Comparison of ENCODE assay signal across 16 cellular contexts in the genomic region with DNA sequence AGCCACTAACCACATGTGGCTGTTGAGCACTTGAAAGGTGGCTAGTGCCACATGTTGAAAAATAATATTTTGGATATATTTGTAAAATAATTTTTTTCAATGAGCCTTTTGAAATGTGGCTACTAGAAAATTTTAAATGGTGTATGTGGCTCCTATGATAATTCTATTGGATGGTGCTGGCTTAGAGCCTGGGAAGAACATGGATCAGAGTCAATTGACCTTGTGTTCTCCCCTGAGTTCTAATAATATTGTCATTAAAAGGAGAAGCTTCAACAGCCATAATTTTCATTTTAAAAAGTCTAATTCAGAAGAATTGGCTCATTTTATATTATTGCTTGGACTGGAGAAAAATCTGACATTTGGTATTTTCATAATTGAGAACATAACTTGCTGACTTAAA.
DNase-seq lines count a peak whose midpoint lies in the region; ATAC-seq, FAIRE-seq and TF ChIP-seq lines count a peak whose summit lies in the region.
"Had no signal": no experiment of that assay in that cellular context is flagged by ENCODE, and none has a peak within 500 bp of the region (broad histone marks: within the 10 kb centered on the region; RNA-seq: fewer than 3 reads in every experiment).

No MANE protein-coding gene starts in this region.

- in situ Hi-C loops in GM23248 (cut with MboI) = no loop called here

- no peaks in the 10 kb centered on the region for H3K9me2 ChIP-seq in GM23248 (ENCODE audit: insufficient read depth)

- no peak for DNase-seq in GM23248
- DNase-seq in astrocyte (ENCODE audit: low read depth) = no peak
- no peak for DNase-seq in osteoblast (ENCODE audit: insufficient read length, low spot score, missing footprints)
- DNase-seq in smooth muscle cell (lab: John Stamatoyannopoulos, UW; ENCODE audit: unreplicated experiment) = no peak
- no peak for DNase-seq in NCI-H526 treated with DMSO at 0.1 percent for 48 hours (lab: John Stamatoyannopoulos, UW)
- DNase-seq in activated CD4-positive, CD25-positive, alpha-beta regulatory T cell (lab: John Stamatoyannopoulos, UW) = no peak
- DNase-seq in mucosa of descending colon = no peak
- DNase-seq: BE2C; CD4-positive, alpha-beta memory T cell; DMS79 had no signal

- no peak for ATAC-seq in mucosa of descending colon
- ATAC-seq: HepG2, K562 had no signal

- peaks cover 34% of the 10 kb centered on the region for H3K4me1 Mint-ChIP-seq in astrocyte (ENCODE audit: low read depth, unreplicated experiment)

- intact Hi-C loops in mucosa of descending colon (cut with DNase I, micrococcal nuclease) = no loop called here

- H3K9me3 ChIP-seq in GM23248 (ENCODE audit: low read depth) (no peaks in the 10 kb centered on the region), astrocyte (ENCODE audit: insufficient read depth, low read depth, low read length) (no peaks in the 10 kb centered on the region), osteoblast (ENCODE audit: low read depth, low read length) (no peaks in the 10 kb centered on the region), smooth muscle cell (replicated peaks; ENCODE audit: low read depth) (no peaks in the 10 kb centered on the region), mucosa of descending colon (no peaks in the 10 kb centered on the region)
- H3K9me3 ChIP-seq: BE2C had no signal

- no peak overlapping the region for H3K27ac Mint-ChIP-seq in astrocyte (ENCODE audit: unreplicated experiment)

- H3K27me3 Mint-ChIP-seq in astrocyte (ENCODE audit: low read depth, unreplicated experiment) = no peaks in the 10 kb centered on the region
- H3K27me3 Mint-ChIP-seq: CD4-positive, alpha-beta memory T cell had no signal

- no peaks in the 10 kb centered on the region for H3K9me3 Mint-ChIP-seq in astrocyte (ENCODE audit: unreplicated experiment)

- no peak overlapping the region for H2AFZ ChIP-seq in GM23248
- H2AFZ ChIP-seq in astrocyte (ENCODE audit: low read depth, low read length) = no peak overlapping the region
- H2AFZ ChIP-seq in osteoblast (ENCODE audit: low read length) = no peak overlapping the region
- no peak overlapping the region for H2AFZ ChIP-seq in smooth muscle cell (ENCODE audit: low read depth)

- TF ChIP-seq CTCF in astrocyte (IDR thresholded peaks at IDR 0.05; ENCODE audit: insufficient read depth, low read depth, low read length) = no peak
- TF ChIP-seq CTCF in osteoblast (IDR thresholded peaks at IDR 0.05; ENCODE audit: extremely low read depth, low read depth, low read length) = no peak
- no peak for TF ChIP-seq CTCF in smooth muscle cell (IDR thresholded peaks at IDR 0.05; ENCODE audit: borderline replicate concordance, insufficient read depth, poor library complexity, severe bottlenecking)
- no peak for TF ChIP-seq CTCF in mucosa of descending colon (IDR thresholded peaks at IDR 0.05)

- H3K27me3 ChIP-seq in GM23248 (replicated peaks; ENCODE audit: insufficient read depth) (no peaks in the 10 kb centered on the region), astrocyte (ENCODE audit: insufficient read depth, low read length) (no peaks in the 10 kb centered on the region), osteoblast (ENCODE audit: insufficient read depth, low read length) (no peaks in the 10 kb centered on the region), smooth muscle cell (ENCODE audit: low read depth) (no peaks in the 10 kb centered on the region)
- H3K27me3 ChIP-seq: BE2C had no signal

- peak overlapping the region; percentile 23 for H3K4me2 ChIP-seq in GM23248 (ENCODE audit: unreplicated experiment)
- H3K4me2 ChIP-seq in astrocyte (ENCODE audit: low read length) = peak overlapping the region; percentile 66
- peak overlapping the region; percentile 24 for H3K4me2 ChIP-seq in osteoblast (ENCODE audit: insufficient read depth, low read length)
- peak overlapping the region; percentile 20 for H3K4me2 ChIP-seq in smooth muscle cell

- H3K27ac ChIP-seq in GM23248 (peak overlapping the region; percentile 31), astrocyte (ENCODE audit: low read depth, low read length) (peak overlapping the region; percentile 34), osteoblast (ENCODE audit: low read depth, low read length) (peak overlapping the region; percentile 6), smooth muscle cell (ENCODE audit: low read depth) (peak overlapping the region; percentile 55)
- H3K27ac ChIP-seq: C4-2B had no signal

- H4K20me1 ChIP-seq in GM23248 (ENCODE audit: insufficient read depth) (no peaks in the 10 kb centered on the region), astrocyte (ENCODE audit: insufficient read depth, low read length) (peaks cover 69% of the 10 kb centered on the region), osteoblast (ENCODE audit: insufficient read depth, low read length) (no peaks in the 10 kb centered on the region), smooth muscle cell (ENCODE audit: low read depth) (peaks cover 52% of the 10 kb centered on the region)

- H3K9ac ChIP-seq in GM23248 = no peak overlapping the region
- H3K9ac ChIP-seq in astrocyte (ENCODE audit: low read length) = no peak overlapping the region
- H3K9ac ChIP-seq in smooth muscle cell (ENCODE audit: low read depth) = no peak overlapping the region

- H3K4me3 Mint-ChIP-seq in astrocyte (ENCODE audit: unreplicated experiment) = no peak overlapping the region
- H3K4me3 Mint-ChIP-seq: CD4-positive, alpha-beta memory T cell had no signal

- H3F3A ChIP-seq in GM23248 (ENCODE audit: insufficient read depth) (peaks cover 44% of the 10 kb centered on the region), smooth muscle cell (ENCODE audit: low read depth) (no peaks in the 10 kb centered on the region)

- FAIRE-seq in astrocyte (lab: Jason Lieb, UNC) = no peak
- FAIRE-seq: GM12891, GM19239, HTR-8/SVneo, K562 had no signal

- peaks cover 7% of the 10 kb centered on the region for H3K36me3 Mint-ChIP-seq in astrocyte (ENCODE audit: low read depth, unreplicated experiment)

- H3K4me1 ChIP-seq in GM23248 (ENCODE audit: insufficient read depth) (peaks cover 37% of the 10 kb centered on the region), astrocyte (ENCODE audit: insufficient read depth, low read length) (peaks cover 25% of the 10 kb centered on the region), osteoblast (ENCODE audit: insufficient read depth, low read length) (peaks cover 30% of the 10 kb centered on the region), smooth muscle cell (ENCODE audit: low read depth) (no peaks in the 10 kb centered on the region), mucosa of descending colon (ENCODE audit: low read depth) (no peaks in the 10 kb centered on the region)
- H3K4me1 ChIP-seq: BE2C had no signal

- no peak overlapping the region for H3K4me3 ChIP-seq in GM23248
- H3K4me3 ChIP-seq in astrocyte (ENCODE audit: insufficient read depth, low read depth, low read length) = no peak overlapping the region
- no peak overlapping the region for H3K4me3 ChIP-seq in osteoblast (ENCODE audit: insufficient read depth, low read length)
- no peak overlapping the region for H3K4me3 ChIP-seq in smooth muscle cell
- no peak overlapping the region for H3K4me3 ChIP-seq in mucosa of descending colon
- H3K4me3 ChIP-seq: K562 had no signal

- H3K79me2 ChIP-seq in GM23248 (ENCODE audit: insufficient read depth) (peaks cover 76% of the 10 kb centered on the region), astrocyte (ENCODE audit: insufficient read depth, low read length) (peaks cover 93% of the 10 kb centered on the region), osteoblast (ENCODE audit: insufficient read depth, low read length) (peaks cover 62% of the 10 kb centered on the region), smooth muscle cell (ENCODE audit: low read depth) (peaks cover 79% of the 10 kb centered on the region)

- H3K36me3 ChIP-seq in GM23248 (ENCODE audit: low read depth) (no peaks in the 10 kb centered on the region), astrocyte (ENCODE audit: insufficient read depth, low read length) (peaks cover 5% of the 10 kb centered on the region), osteoblast (ENCODE audit: insufficient read depth, low read length) (peaks cover 3% of the 10 kb centered on the region), smooth muscle cell (ENCODE audit: low read depth) (no peaks in the 10 kb centered on the region), mucosa of descending colon (ENCODE audit: low read depth) (no peaks in the 10 kb centered on the region)
- H3K36me3 ChIP-seq: BE2C had no signal
